In genomic region chr16:67183627-67184452, GRCh38 we compare ENCODE assay signal across 8 cellular contexts. TPM values are rescaled to one million over a fixed set of nuclear protein-coding genes. Genes with fewer than 3 reads are reported as not detected.
DNase-seq lines count a peak whose midpoint lies in the region; ATAC-seq and TF ChIP-seq lines count a peak whose summit lies in the region.

TSS of gene MATCAP1 (minus strand) at chr16:67183963. CDS start at chr16:67180610, 3,353 bp downstream.

- H3K9ac ChIP-seq in BLaER1 treated with 17β-estradiol and CSF1 and Interleukin-3, amounts not matched to agents 10 nM and 100 nM, result peak within 1 kb of the TSS; percentile 84 to 93 (median 89)
- peak within 1 kb of the TSS; percentile 66 to 77 for H3K9ac ChIP-seq in colonic mucosa (ENCODE audit: low read depth in 2 of 2, low read length in 2 of 2)

- H3K9me3 ChIP-seq in BLaER1 treated with 17β-estradiol and CSF1 and Interleukin-3, amounts not matched to agents 10 nM and 100 nM (replicated peaks in 1 of 11), result no peaks in the 10 kb centered on the region
- no peaks in the 10 kb centered on the region for H3K9me3 ChIP-seq in colonic mucosa

- peak within 1 kb of the TSS; percentile 61 to 80 (median 71) for H3K4me3 ChIP-seq in BLaER1 treated with 17β-estradiol and CSF1 and Interleukin-3, amounts not matched to agents 10 nM and 100 nM
- H3K4me3 ChIP-seq in colonic mucosa, result peak within 1 kb of the TSS; percentile 67

- no peak for TF ChIP-seq CTCF in colonic mucosa (IDR thresholded peaks at IDR 0.05)

- peaks cover 0 to 11% (median 0%) of the 10 kb centered on the region in 11 experiments; a peak in 5 of 22 replicates for H3K36me3 ChIP-seq in BLaER1 treated with 17β-estradiol and CSF1 and Interleukin-3, amounts not matched to agents 10 nM and 100 nM
- H3K36me3 ChIP-seq in colonic mucosa, result no peaks in the 10 kb centered on the region

- peak; percentile 93 for DNase-seq in NCI-H526 treated with DMSO at 0.1 percent for 48 hours (lab: John Stamatoyannopoulos, UW)
- DNase-seq in activated CD4-positive, alpha-beta T cell treated with anti-CD3 and anti-CD28 coated beads for 48 hours, result peak; percentile 95
- DNase-seq in colonic mucosa, result peak; percentile 97
- peak; percentile 95 to 98 for DNase-seq in left colon
- peak; percentile 86 to 88 for DNase-seq in stimulated activated CD4-positive, alpha-beta T cell treated with anti-CD3 and anti-CD28 coated beads, Interleukin-1b, Interleukin-23, amount 100 ng/mL, for 4 hours (ENCODE audit: low read depth in 2 of 2)

- H3K27me3 ChIP-seq in BLaER1 treated with 17β-estradiol and CSF1 and Interleukin-3, amounts not matched to agents 10 nM and 100 nM, result peaks cover 11 to 32% (median 24%) of the 10 kb centered on the region in 11 experiments
- no peaks in the 10 kb centered on the region for H3K27me3 ChIP-seq in colonic mucosa

- H3K27ac ChIP-seq in BLaER1 treated with 17β-estradiol and CSF1 and Interleukin-3, amounts not matched to agents 10 nM and 100 nM, result peak within 1 kb of the TSS; percentile 77 to 95 (median 91)
- peak within 1 kb of the TSS; percentile 92 for H3K27ac ChIP-seq in colonic mucosa

- peak within 1 kb of the TSS; percentile 94 to 100 (median 99) for H3K4me2 ChIP-seq in BLaER1 treated with 17β-estradiol and CSF1 and Interleukin-3, amounts not matched to agents 10 nM and 100 nM

- H4K20me1 ChIP-seq in BLaER1 treated with 17β-estradiol and CSF1 and Interleukin-3, amounts not matched to agents 10 nM and 100 nM, result peaks cover 20 to 66% (median 42%) of the 10 kb centered on the region in 11 experiments; a peak in 21 of 22 replicates

- H3K4me1 ChIP-seq in BLaER1 treated with 17β-estradiol and CSF1 and Interleukin-3, amounts not matched to agents 10 nM and 100 nM, result peaks cover 46 to 62% (median 57%) of the 10 kb centered on the region in 10 experiments
- H3K4me1 ChIP-seq in colonic mucosa, result peaks cover 13% of the 10 kb centered on the region

- ATAC-seq in GM19351 (IDR thresholded peaks at IDR 0.05; ENCODE audit: unreplicated experiment) (peak; percentile 92), HG03520 (IDR thresholded peaks at IDR 0.05; ENCODE audit: unreplicated experiment) (peak; percentile 84), left colon (peak; percentile 87)

- intact Hi-C loops in colonic mucosa (cut with DNase I), result loop anchor here (10.0 kb wide), 1 partner anchor 209 kb away; no protein-coding TSS in a partner anchor
- intact Hi-C loops in left colon (cut with DNase I, micrococcal nuclease), result no loop called here

RNA-seq across cellular contexts. Expression of gene MATCAP1, which starts in this region (rescaled TPM):
- total RNA-seq in colonic mucosa (10 to 100 TPM; 24.0 to 43.0 TPM), left colon (10 to 100 TPM; 21.9 to 30.8 TPM)

Comparison
In these comparisons a context has a peak if more than half of its experiments do, and no peak if none do; other contexts are left out.
1. Peak in every context shown above with its lines: DNase-seq, ATAC-seq, H3K4me3 ChIP-seq and H3K27ac ChIP-seq.